In the genomic region with DNA sequence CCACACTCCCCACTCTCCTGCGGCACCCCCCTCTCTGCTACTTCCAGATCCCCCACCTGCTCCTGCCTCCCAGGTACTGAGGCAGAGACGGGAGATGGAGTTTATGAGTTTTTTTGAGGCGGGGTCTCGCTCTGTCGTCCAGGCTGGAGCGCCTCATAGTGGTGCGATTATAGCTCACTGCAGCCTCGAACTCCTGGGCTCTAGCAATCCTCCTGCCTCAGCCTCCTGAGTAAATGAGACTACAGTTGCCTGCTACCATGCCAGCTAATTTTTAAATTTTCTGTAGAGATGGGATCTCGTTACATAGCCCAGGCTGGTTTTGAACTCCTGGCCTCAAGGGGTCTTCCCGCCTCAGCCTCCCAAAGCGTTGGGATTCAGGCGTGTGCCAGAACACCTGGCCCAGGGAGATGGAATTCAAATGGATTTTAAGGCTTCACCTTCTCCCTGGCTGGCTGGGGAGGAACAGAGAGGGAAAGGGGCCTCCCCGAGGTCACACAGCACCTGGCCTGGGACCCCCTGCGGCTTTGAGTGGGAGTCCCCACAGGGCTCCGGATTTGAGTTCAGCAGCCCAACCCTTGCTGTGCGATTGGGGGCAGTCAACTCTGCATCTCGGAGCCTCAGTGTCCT, we compare ENCODE assay signal across 2 cellular contexts.
TF ChIP-seq lines count a peak whose summit lies in the region.

No MANE protein-coding gene starts in this region.

TF ChIP-seq in A549, 52 proteins besides CTCF, POLR2A, EP300 and RAD21 (continued from another document):
- peak; percentile 55; the same call in 1 of the 2 replicates for TF ChIP-seq KDM1A (IDR thresholded peaks at IDR 0.05; ENCODE audit: low read depth)

TF ChIP-seq in WTC11, 78 proteins besides CTCF, POLR2A, EP300 and RAD21 (continued from another document):
- TF ChIP-seq, protein P1, sequence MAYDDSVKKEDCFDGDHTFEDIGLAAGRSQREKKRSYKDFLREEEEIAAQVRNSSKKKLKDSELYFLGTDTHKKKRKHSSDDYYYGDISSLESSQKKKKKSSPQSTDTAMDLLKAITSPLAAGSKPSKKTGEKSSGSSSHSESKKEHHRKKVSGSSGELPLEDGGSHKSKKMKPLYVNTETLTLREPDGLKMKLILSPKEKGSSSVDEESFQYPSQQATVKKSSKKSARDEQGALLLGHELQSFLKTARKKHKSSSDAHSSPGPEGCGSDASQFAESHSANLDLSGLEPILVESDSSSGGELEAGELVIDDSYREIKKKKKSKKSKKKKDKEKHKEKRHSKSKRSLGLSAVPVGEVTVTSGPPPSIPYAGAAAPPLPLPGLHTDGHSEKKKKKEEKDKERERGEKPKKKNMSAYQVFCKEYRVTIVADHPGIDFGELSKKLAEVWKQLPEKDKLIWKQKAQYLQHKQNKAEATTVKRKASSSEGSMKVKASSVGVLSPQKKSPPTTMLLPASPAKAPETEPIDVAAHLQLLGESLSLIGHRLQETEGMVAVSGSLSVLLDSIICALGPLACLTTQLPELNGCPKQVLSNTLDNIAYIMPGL (CRISPR knock-in tag; IDR thresholded peaks at IDR 0.05), result no peak
